19 cellular contexts compared by ENCODE assay signal in genomic region chr1:185732941-185733340, GRCh38.
"Had no signal": no experiment of that assay in that cellular context is flagged by ENCODE, and none has a peak within 500 bp of the region (broad histone marks: within the 10 kb centered on the region; RNA-seq: fewer than 3 reads in every experiment).

No MANE protein-coding gene starts in this region.

- H3K27ac Mint-ChIP-seq: activated CD8-positive, alpha-beta memory T cell treated with anti-CD3 and anti-CD28 coated beads, Interleukin-2, amount 10 ng/mL, durations not matched to agents 7 days and 5 days; activated naive CD8-positive, alpha-beta T cell; dendritic cell treated with granulocyte-macrophage colony-stimulating factor and Interleukin-4, amounts not matched to agents 40 ng/mL and 50 ng/mL, for 4 days; effector memory CD8-positive, alpha-beta T cell had no signal

- H3K4me3 Mint-ChIP-seq: dendritic cell treated with granulocyte-macrophage colony-stimulating factor and Interleukin-4, amounts not matched to agents 40 ng/mL and 50 ng/mL, for 4 days had no signal

- H3K4me1 ChIP-seq: prostate gland had no signal

- ATAC-seq: effector memory CD8-positive, alpha-beta T cell had no signal

- H3K27ac ChIP-seq: brain microvascular endothelial cell, prostate gland had no signal

- FAIRE-seq: islet of Langerhans had no signal

- H3K27me3 ChIP-seq: brain microvascular endothelial cell, right lobe of liver had no signal

- DNase-seq: activated CD4-positive, alpha-beta T cell treated with anti-CD3 and anti-CD28 coated beads, Interleukin-2, amount 50 U/mL, for 4 hours; activated CD4-positive, CD25-positive, alpha-beta regulatory T cell treated with anti-CD3 and anti-CD28 coated beads, Interleukin-2, amount 50 U/mL, for 72 hours; activated CD8-positive, alpha-beta memory T cell treated with anti-CD3 and anti-CD28 coated beads, Interleukin-2, amount 10 ng/mL, durations not matched to agents 7 days and 5 days; activated effector memory CD4-positive, alpha-beta T cell treated with anti-CD3 and anti-CD28 coated beads, Interleukin-2, amount 50 U/mL, for 16 hours; activated T-cell treated with anti-CD3 and anti-CD28 coated beads, Interleukin-2, amount 50 U/mL, for 4 hours; amygdala; brain microvascular endothelial cell; cerebellar nuclear complex; effector memory CD8-positive, alpha-beta T cell; midbrain; right lobe of liver; spleen; stimulated activated CD4-positive, alpha-beta T cell treated with anti-CD3 and anti-CD28 coated beads, Interleukin-1b, Interleukin-23, amount 100 ng/mL, for 48 hours; stimulated activated naive B cell treated with anti-CD40 and anti-IgM and Interleukin-4, amounts not matched to agents 10 μg/mL and 1 μg/mL and 100 μg/mL, for 72 hours; trophoblast cell had no signal

- H3K36me3 ChIP-seq: brain microvascular endothelial cell, prostate gland, right lobe of liver, spleen had no signal

- H3K9me3 ChIP-seq: prostate gland, right lobe of liver had no signal
